In genomic region chr15:72155635-72156616, GRCh38 we compare ENCODE assay signal across 8 cellular contexts. TPM values are rescaled to one million over a fixed set of nuclear protein-coding genes. Genes with fewer than 3 reads are reported as not detected.
A peak's percentile ranks its signal among the peaks of the same experiment; 100 is the strongest.
DNase-seq lines count a peak whose midpoint lies in the region; ATAC-seq lines count a peak whose summit lies in the region.

No MANE protein-coding gene starts in this region.

- H3K4me1 Mint-ChIP-seq in activated CD4-positive, alpha-beta T cell treated with anti-CD3 and anti-CD28 coated beads for 36 hours = peaks cover 5% of the 10 kb centered on the region

- H3K27ac ChIP-seq in cingulate gyrus (ENCODE audit: low read depth, low read length) (peak overlapping the region; percentile 50), layer of hippocampus (ENCODE audit: low read depth, low read length) (peak overlapping the region; percentile 44)

- H3K4me3 Mint-ChIP-seq in activated CD4-positive, alpha-beta T cell treated with anti-CD3 and anti-CD28 coated beads for 36 hours = peak overlapping the region; percentile 53

- no peaks in the 10 kb centered on the region for H3K9me3 Mint-ChIP-seq in activated CD4-positive, alpha-beta T cell treated with anti-CD3 and anti-CD28 coated beads for 36 hours (ENCODE audit: low read depth)

- no peaks in the 10 kb centered on the region for H3K36me3 Mint-ChIP-seq in activated CD4-positive, alpha-beta T cell treated with anti-CD3 and anti-CD28 coated beads for 36 hours (ENCODE audit: low read depth)

- intact Hi-C loops in activated CD4-positive, alpha-beta T cell treated with anti-CD3 and anti-CD28 coated beads for 36 hours (cut with DNase I, micrococcal nuclease) = loop anchor here (1.0 kb wide), 3 partner anchors 354 to 412 kb away; no protein-coding TSS in a partner anchor

- POLR2A ChIA-PET in activated CD4-positive, alpha-beta T cell treated with anti-CD3 and anti-CD28 coated beads for 36 hours (lab: Charles Lee) = interaction anchor here (0.5 kb wide), 1 partner anchor 187 kb away, joined by 3 read pairs; no protein-coding TSS in a partner anchor

- no peaks in the 10 kb centered on the region for H3K27me3 ChIP-seq in layer of hippocampus (ENCODE audit: control insufficient read depth, insufficient read depth, low read length)

- peak; percentile 89 for DNase-seq in GM03348 (ENCODE audit: low spot score)
- peak; percentile 64 for DNase-seq in NCI-H345 treated with DMSO at 0.1 percent for 48 hours (lab: John Stamatoyannopoulos, UW; ENCODE audit: unreplicated experiment)
- peak; percentile 90 for DNase-seq in activated CD4-positive, alpha-beta T cell treated with anti-CD3 and anti-CD28 coated beads for 36 hours
- peak; percentile 69 to 77 (median 73) for DNase-seq in stimulated activated CD4-positive, alpha-beta T cell treated with anti-CD3 and anti-CD28 coated beads, Interleukin-1b, Interleukin-23, amount 100 ng/mL, for 24 hours (ENCODE audit: low read depth in 4 of 4, low spot score in 1 of 4)

- peaks cover 2% of the 10 kb centered on the region for H3K27me3 Mint-ChIP-seq in activated CD4-positive, alpha-beta T cell treated with anti-CD3 and anti-CD28 coated beads for 36 hours

- peak overlapping the region; percentile 7 for H3K27ac Mint-ChIP-seq in activated CD4-positive, alpha-beta T cell treated with anti-CD3 and anti-CD28 coated beads for 36 hours

- CTCF ChIA-PET in activated CD4-positive, alpha-beta T cell treated with anti-CD3 and anti-CD28 coated beads for 36 hours (lab: Charles Lee) = interaction anchor here (0.5 to 3.1 kb wide), 31 partner anchors 9 to 417 kb away, joined by 3 to 44 read pairs (median 4); partner anchors contain the start of genes GRAMD2A, MYO9A and SENP8

- ATAC-seq in HG03103 (IDR thresholded peaks at IDR 0.05; ENCODE audit: low read depth, unreplicated experiment) = peak; percentile 63
- ATAC-seq in activated CD4-positive, alpha-beta T cell treated with anti-CD3 and anti-CD28 coated beads for 36 hours = peak; percentile 95
- ATAC-seq in GM19452 (IDR thresholded peaks at IDR 0.05; ENCODE audit: unreplicated experiment) = no peak

RNA-seq across cellular contexts. Expression of gene SENP8, which starts 37.7 kb away (rescaled TPM):
- 1 to 10 TPM; 3.0 to 3.4 TPM for total RNA-seq in activated CD4-positive, alpha-beta T cell treated with anti-CD3 and anti-CD28 coated beads for 36 hours

RNA-seq across cellular contexts. Expression of gene MYO9A, which starts 38.0 kb away (rescaled TPM):
- 10 to 100 TPM; 19.0 to 20.3 TPM for total RNA-seq in activated CD4-positive, alpha-beta T cell treated with anti-CD3 and anti-CD28 coated beads for 36 hours

RNA-seq across cellular contexts. Expression of gene GRAMD2A, which starts 41.7 kb away (rescaled TPM):
- under 1 TPM in 1 of 2 experiments, not detected in 1; 0.11 TPM for total RNA-seq in activated CD4-positive, alpha-beta T cell treated with anti-CD3 and anti-CD28 coated beads for 36 hours
